Comparison of ENCODE assay signal across 4 cellular contexts in genomic region chr18:13078065-13078464, GRCh38.
DNase-seq lines count a peak whose midpoint lies in the region; ATAC-seq, FAIRE-seq and TF ChIP-seq lines count a peak whose summit lies in the region.
"Not testable (repeated sequence)": the region's sequence is repeated elsewhere in the genome, so short reads cannot be mapped to it uniquely, and the experiment has no call there.

No MANE protein-coding gene starts in this region.

- TF ChIP-seq POLR2A in K562 (conservative IDR thresholded peaks at IDR 0.05): not testable (repeated sequence)

- not testable (repeated sequence) for H3K9ac ChIP-seq in K562 (ENCODE audit: insufficient read depth in 1 of 2, low read depth in 2 of 2, low read length in 2 of 2)

- H3K4me1 ChIP-seq in HEK293 (ENCODE audit: control insufficient read depth, insufficient read depth, low read length); K562 (replicated peaks in 1 of 2; ENCODE audit: control insufficient read depth in 2 of 2, insufficient read depth in 2 of 2, low read length in 2 of 2); foreskin keratinocyte: not testable (repeated sequence)

- not testable (repeated sequence) for BruUV-seq in K562 (replicated peaks; lab: Mats Ljungman, UMichigan)

- FAIRE-seq in K562 (lab: Jason Lieb, UNC): not testable (repeated sequence)

- H3K4me2 ChIP-seq in K562 (ENCODE audit: insufficient read depth, low read length): not testable (repeated sequence)

- not testable (repeated sequence) for H3K4me1 Mint-ChIP-seq in nephron progenitor cell

- POLR2A ChIA-PET in HEK293 (lab: Yijun Ruan, JAX); K562 (lab: Yijun Ruan, JAX): not testable (repeated sequence)

- not testable (repeated sequence) for H2AFZ ChIP-seq in K562 (ENCODE audit: low read depth, low read length)

- H3K27me3 Mint-ChIP-seq in nephron progenitor cell (ENCODE audit: low read depth, poor library complexity): not testable (repeated sequence)

- not testable (repeated sequence) for H3K79me2 ChIP-seq in K562 (ENCODE audit: control insufficient read depth, insufficient read depth, low read length)

- H3K27ac ChIP-seq in HEK293 (ENCODE audit: extremely low read depth, low read depth, low read length); K562 (ENCODE audit: extremely low read depth, low read depth, low read length); foreskin keratinocyte: not testable (repeated sequence)

- TF ChIP-seq EP300 in K562 (IDR thresholded peaks at IDR 0.05; ENCODE audit: low read length): not testable (repeated sequence)

- not testable (repeated sequence) for H3K4me3 ChIP-seq in HEK293 (ENCODE audit: low read depth, low read length); K562

- CTCF ChIA-PET in HEK293 (lab: Yijun Ruan, JAX); K562 (lab: Yijun Ruan, JAX; ENCODE audit: low intra/inter-chr PET ratio): not testable (repeated sequence)

- TF ChIP-seq RAD21 in K562 (CRISPR knock-in tag; conservative IDR thresholded peaks at IDR 0.05 in 1 of 2, IDR thresholded peaks at IDR 0.05 in 1 of 2): not testable (repeated sequence)

- H3K36me3 Mint-ChIP-seq in nephron progenitor cell (ENCODE audit: low read depth): peaks cover 94% of the 10 kb centered on the region

- not testable (repeated sequence) for DNase-seq in K562 (ENCODE audit: extremely low read depth in 1 of 4, low spot score in 3 of 4); foreskin keratinocyte; nephron progenitor cell

- H3K9me1 ChIP-seq in K562 (ENCODE audit: control insufficient read depth, insufficient read depth, low read length): not testable (repeated sequence)

- H3K9me3 ChIP-seq in HEK293 (ENCODE audit: control insufficient read depth, insufficient read depth, low read depth, low read length); K562 (replicated peaks; ENCODE audit: control insufficient read depth, insufficient read depth, low read depth, low read length): not testable (repeated sequence)

- in situ Hi-C loops in K562 (cut with MboI): not testable (repeated sequence)

- intact Hi-C loops in K562 (cut with micrococcal nuclease): not testable (repeated sequence)

- not testable (repeated sequence) for H3K4me3 Mint-ChIP-seq in nephron progenitor cell

- peaks cover 56% of the 10 kb centered on the region for H3K9me3 Mint-ChIP-seq in nephron progenitor cell

- TF ChIP-seq CTCF in HEK293 (tag by site-specific recombination; IDR thresholded peaks at IDR 0.05); K562 (IDR thresholded peaks at IDR 0.05 in 2 of 3, conservative IDR thresholded peaks at IDR 0.05 in 1 of 3; ENCODE audit: insufficient read depth in 2 of 3, low read depth in 1 of 3, low read length in 3 of 3); foreskin keratinocyte (conservative IDR thresholded peaks at IDR 0.05); nephron progenitor cell (IDR thresholded peaks at IDR 0.05): not testable (repeated sequence)

- H3K27me3 ChIP-seq in K562 (ENCODE audit: control insufficient read depth in 2 of 2, insufficient read depth in 2 of 2, low read length in 2 of 2); foreskin keratinocyte: not testable (repeated sequence)

- peak overlapping the region; percentile 48 for H3K27ac Mint-ChIP-seq in nephron progenitor cell

- ATAC-seq in K562: not testable (repeated sequence)
- ATAC-seq in foreskin keratinocyte: peak; percentile 21

- H4K20me1 ChIP-seq in K562 (replicated peaks; ENCODE audit: control insufficient read depth, insufficient read depth, low read length): not testable (repeated sequence)

- H3K36me3 ChIP-seq in HEK293 (ENCODE audit: control insufficient read depth in 2 of 2, insufficient read depth in 1 of 2, low read length in 2 of 2): peaks cover 4 to 33% of the 10 kb centered on the region in 2 experiments
- peaks cover 46% of the 10 kb centered on the region; the same call in 2 of the 3 replicates for H3K36me3 ChIP-seq in K562 (ENCODE audit: control insufficient read depth, insufficient read depth, low read length)

TF ChIP-seq in HEK293, 187 proteins besides CTCF, POLR2A, EP300 and RAD21:
- TF ChIP-seq, protein P1, sequence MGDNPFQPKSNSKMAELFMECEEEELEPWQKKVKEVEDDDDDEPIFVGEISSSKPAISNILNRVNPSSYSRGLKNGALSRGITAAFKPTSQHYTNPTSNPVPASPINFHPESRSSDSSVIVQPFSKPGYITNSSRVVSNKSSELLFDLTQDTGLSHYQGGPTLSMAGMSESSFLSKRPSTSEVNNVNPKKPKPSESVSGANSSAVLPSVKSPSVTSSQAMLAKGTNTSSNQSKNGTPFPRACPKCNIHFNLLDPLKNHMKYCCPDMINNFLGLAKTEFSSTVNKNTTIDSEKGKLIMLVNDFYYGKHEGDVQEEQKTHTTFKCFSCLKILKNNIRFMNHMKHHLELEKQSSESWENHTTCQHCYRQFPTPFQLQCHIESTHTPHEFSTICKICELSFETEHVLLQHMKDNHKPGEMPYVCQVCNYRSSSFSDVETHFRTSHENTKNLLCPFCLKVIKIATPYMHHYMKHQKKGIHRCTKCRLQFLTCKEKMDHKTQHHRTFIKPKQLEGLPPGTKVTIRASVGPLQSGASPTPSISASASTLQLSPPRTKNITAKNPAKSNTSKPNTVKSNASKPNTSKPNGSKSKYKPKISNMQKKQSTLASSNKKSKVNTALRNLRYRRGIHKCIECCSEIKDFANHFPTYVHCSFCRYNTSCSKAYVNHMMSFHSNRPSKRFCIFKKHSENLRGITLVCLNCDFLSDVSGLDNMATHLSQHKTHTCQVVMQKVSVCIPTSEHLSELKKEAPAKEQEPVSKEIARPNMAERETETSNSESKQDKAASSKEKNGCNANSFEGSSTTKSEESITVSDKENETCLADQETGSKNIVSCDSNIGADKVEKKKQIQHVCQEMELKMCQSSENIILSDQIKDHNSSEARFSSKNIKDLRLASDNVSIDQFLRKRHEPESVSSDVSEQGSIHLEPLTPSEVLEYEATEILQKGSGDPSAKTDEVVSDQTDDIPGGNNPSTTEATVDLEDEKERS (tag by site-specific recombination; IDR thresholded peaks at IDR 0.05): peak; percentile 85
- TF ChIP-seq ZNF580 (tag by site-specific recombination; IDR thresholded peaks at IDR 0.05) (0 out of 2 replicates have a peak, but pooled peaks have one; percentile 36), ZNF146 (tag by site-specific recombination; IDR thresholded peaks at IDR 0.05) (peak; percentile 71)

TF ChIP-seq in K562, 482 proteins besides CTCF, POLR2A, EP300 and RAD21:
- TF ChIP-seq BCOR (IDR thresholded peaks at IDR 0.05): peak; percentile 25; the same call in 1 of the 2 replicates
- peak; percentile 60 for TF ChIP-seq ZNF146 (CRISPR knock-in tag; IDR thresholded peaks at IDR 0.05; ENCODE audit: unreplicated experiment)
TF ChIP-seq in K562: peak in this region for 2; not testable (repeated sequence) for 480.
